13 cellular contexts compared by ENCODE assay signal in the genomic region with DNA sequence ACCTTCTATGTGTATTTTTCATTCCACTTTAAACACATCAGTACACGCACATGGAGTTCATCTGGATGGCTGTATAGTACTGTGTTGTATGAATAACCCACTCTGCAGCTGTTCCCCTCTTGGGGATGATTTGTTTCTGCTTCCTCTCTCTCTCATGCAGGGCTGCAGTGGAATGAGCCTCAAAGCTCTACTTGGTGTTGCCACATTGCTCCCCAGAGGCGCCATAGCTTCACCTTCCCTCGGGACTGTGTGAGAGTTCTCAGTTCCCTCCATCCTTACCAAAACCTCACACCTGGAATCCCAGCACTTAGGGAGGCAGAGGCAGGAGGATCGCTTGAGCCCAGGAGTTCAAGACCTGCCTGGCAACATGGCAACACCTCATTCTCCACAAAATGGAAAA. TPM values are rescaled to one million over a fixed set of nuclear protein-coding genes. Genes with fewer than 3 reads are reported as not detected.
DNase-seq lines count a peak whose midpoint lies in the region; ATAC-seq and TF ChIP-seq lines count a peak whose summit lies in the region.
"Had no signal": no experiment of that assay in that cellular context is flagged by ENCODE, and none has a peak within 500 bp of the region (broad histone marks: within the 10 kb centered on the region; RNA-seq: fewer than 3 reads in every experiment).

No MANE protein-coding gene starts in this region.

- peak; percentile 77 for ATAC-seq in GM21825 (IDR thresholded peaks at IDR 0.05; ENCODE audit: unreplicated experiment)
- no peak for ATAC-seq in naive thymus-derived CD8-positive, alpha-beta T cell

- peaks cover 6% of the 10 kb centered on the region for H3K36me3 Mint-ChIP-seq in IgD-negative memory B cell
- peaks cover under 1 to 73% (median 22%) of the 10 kb centered on the region in 3 donors for H3K36me3 Mint-ChIP-seq in naive thymus-derived CD8-positive, alpha-beta T cell

- in situ Hi-C loops in GM13977 (cut with MboI; ENCODE audit: low pct_unique_long_range_greater_than_20kb, low sequenced_read_pairs, unreplicated experiment), result no loop called here

- POLR2A ChIA-PET in naive thymus-derived CD8-positive, alpha-beta T cell (lab: Charles Lee), result interaction anchor here (0.7 to 1.6 kb wide), 2 partner anchors 49 to 149 kb away, joined by 5 to 9 read pairs; no protein-coding TSS in a partner anchor

- H3K27me3 Mint-ChIP-seq in IgD-negative memory B cell, result no peaks in the 10 kb centered on the region
- no peaks in the 10 kb centered on the region for H3K27me3 Mint-ChIP-seq in naive thymus-derived CD8-positive, alpha-beta T cell

- TF ChIP-seq CTCF in GM13977 (IDR thresholded peaks at IDR 0.05; ENCODE audit: extremely low read depth, insufficient read depth, missing control alignments), result no peak

- peak; percentile 4 for DNase-seq in SIG-M5 treated with dmso at 0.1 percent for 504 hours (lab: John Stamatoyannopoulos, UW; ENCODE audit: unreplicated experiment)
- DNase-seq in SIG-M5 (lab: John Stamatoyannopoulos, UW), result no peak
- no peak for DNase-seq in naive thymus-derived CD8-positive, alpha-beta T cell
- no peak for DNase-seq in stimulated activated CD4-positive, alpha-beta T cell treated with anti-CD3 and anti-CD28 coated beads, Interleukin-15, amount 100 ng/mL, for 24 hours
- no peak for DNase-seq in GM13977 (ENCODE audit: low spot score)
- no peak for DNase-seq in DMS153 (lab: John Stamatoyannopoulos, UW)
- DNase-seq: dermis blood vessel endothelial cell, HCEC 1CT, NCI-H82, T1000 had no signal

- peaks cover 27 to 35% (median 32%) of the 10 kb centered on the region in 3 donors for H3K4me1 Mint-ChIP-seq in IgD-negative memory B cell
- H3K4me1 Mint-ChIP-seq in naive thymus-derived CD8-positive, alpha-beta T cell, result peaks cover 32 to 77% (median 66%) of the 10 kb centered on the region in 4 donors
- H3K4me1 Mint-ChIP-seq: mesothelial cell of epicardium had no signal

- H3K4me3 Mint-ChIP-seq in IgD-negative memory B cell, result peak overlapping the region in 2 of 4 donors; percentile 50 to 79
- H3K4me3 Mint-ChIP-seq in naive thymus-derived CD8-positive, alpha-beta T cell, result peak overlapping the region in 1 of 10 donors; percentile 11
- H3K4me3 Mint-ChIP-seq: mesothelial cell of epicardium had no signal

- H3K9me3 Mint-ChIP-seq in IgD-negative memory B cell, result no peaks in the 10 kb centered on the region
- H3K9me3 Mint-ChIP-seq in naive thymus-derived CD8-positive, alpha-beta T cell, result no peaks in the 10 kb centered on the region
- H3K9me3 Mint-ChIP-seq: mesothelial cell of epicardium had no signal

- peak overlapping the region in 2 of 3 donors; percentile 10 to 96 for H3K27ac Mint-ChIP-seq in IgD-negative memory B cell
- H3K27ac Mint-ChIP-seq in naive thymus-derived CD8-positive, alpha-beta T cell, result peak overlapping the region; percentile 35 to 90 (median 80)
- H3K27ac Mint-ChIP-seq: mesothelial cell of epicardium had no signal

RNA-seq across cellular contexts. Expression of gene GPR183, which starts 28.4 kb away (rescaled TPM):
- 494 TPM for polyA plus RNA-seq in IgD-negative memory B cell
- 10 to 100 TPM in 1 of 2 experiments, 1 to 10 TPM in 1; 8.4 to 10.4 TPM for total RNA-seq in naive thymus-derived CD8-positive, alpha-beta T cell
- polyA plus RNA-seq in naive thymus-derived CD8-positive, alpha-beta T cell, result 10 to 100 TPM in 2 of 3 donors, 1 to 10 TPM in 1; 9.2 to 35.5 (median 13.1) TPM

Comparison
In these comparisons a context has a peak if more than half of its experiments do, and no peak if none do; other contexts are left out.
1. RNA of gene GPR183, which starts 28.4 kb away (polyA plus RNA-seq): 494 TPM in IgD-negative memory B cell (single experiment); 9.2 to 35.5 TPM in naive thymus-derived CD8-positive, alpha-beta T cell; every median in the first group is over 10 times any median in the second.